10 cellular contexts compared by ENCODE assay signal in genomic region chr18:63192885-63193349, GRCh38.
DNase-seq lines count a peak whose midpoint lies in the region; ATAC-seq and TF ChIP-seq lines count a peak whose summit lies in the region.
"Had no signal": no experiment of that assay in that cellular context is flagged by ENCODE, and none has a peak within 500 bp of the region (broad histone marks: within the 10 kb centered on the region; RNA-seq: fewer than 3 reads in every experiment).

No MANE protein-coding gene starts in this region.

- ATAC-seq in GM19351 (IDR thresholded peaks at IDR 0.05; ENCODE audit: unreplicated experiment) (peak; percentile 61), HG03378 (IDR thresholded peaks at IDR 0.05; ENCODE audit: unreplicated experiment) (peak; percentile 76), aorta (ENCODE audit: low FRiP score) (no peak)
- peak; percentile 44 for ATAC-seq in activated naive CD8-positive, alpha-beta T cell treated with anti-CD3 and anti-CD28 coated beads, Interleukin-2, amount 50 U/mL, for 24 hours

- H3K4me1 Mint-ChIP-seq in CD8-positive, alpha-beta memory T cell, result peaks cover 35 to 60% (median 54%) of the 10 kb centered on the region in 3 donors
- H3K4me1 Mint-ChIP-seq in activated naive CD8-positive, alpha-beta T cell treated with anti-CD3 and anti-CD28 coated beads, Interleukin-2, amount 50 U/mL, for 24 hours, result peaks cover 68% of the 10 kb centered on the region

- no peak overlapping the region for H3K27ac ChIP-seq in CD8-positive, alpha-beta memory T cell (ENCODE audit: low read depth, low read length)
- H3K27ac ChIP-seq in brain microvascular endothelial cell, result no peak overlapping the region
- H3K27ac ChIP-seq in aorta (ENCODE audit: low read depth in 1 of 2, low read length in 2 of 2), result no peak overlapping the region

- H3K4me3 Mint-ChIP-seq in CD8-positive, alpha-beta memory T cell, result no peak overlapping the region
- H3K4me3 Mint-ChIP-seq in activated naive CD8-positive, alpha-beta T cell treated with anti-CD3 and anti-CD28 coated beads, Interleukin-2, amount 50 U/mL, for 24 hours, result peak overlapping the region; percentile 41

- H3K9me3 ChIP-seq in CD8-positive, alpha-beta memory T cell (ENCODE audit: low read length), result no peaks in the 10 kb centered on the region
- no peaks in the 10 kb centered on the region for H3K9me3 ChIP-seq in aorta (ENCODE audit: control insufficient read depth, low read length)

- 48 to 49% methylated on average over 3 of the region's 3 CpGs for WGBS in aorta, 2 donors

- H3K9me3 Mint-ChIP-seq in CD8-positive, alpha-beta memory T cell, result no peaks in the 10 kb centered on the region
- no peaks in the 10 kb centered on the region for H3K9me3 Mint-ChIP-seq in activated naive CD8-positive, alpha-beta T cell treated with anti-CD3 and anti-CD28 coated beads, Interleukin-2, amount 50 U/mL, for 24 hours

- no peaks in the 10 kb centered on the region for H3K27me3 ChIP-seq in CD8-positive, alpha-beta memory T cell (ENCODE audit: insufficient read depth, low read length, poor library complexity, severe bottlenecking)
- H3K27me3 ChIP-seq in brain microvascular endothelial cell (replicated peaks) (no peaks in the 10 kb centered on the region), aorta (ENCODE audit: control insufficient read depth in 1 of 2, insufficient read depth in 2 of 2, low read length in 1 of 2) (no peaks in the 10 kb centered on the region)

- CTCF ChIA-PET in CD8-positive, alpha-beta memory T cell (lab: Charles Lee), result no interaction called here

- peaks cover 0 to 7% (median 0%) of the 10 kb centered on the region in 3 donors for H3K36me3 Mint-ChIP-seq in CD8-positive, alpha-beta memory T cell
- peaks cover 22% of the 10 kb centered on the region for H3K36me3 Mint-ChIP-seq in activated naive CD8-positive, alpha-beta T cell treated with anti-CD3 and anti-CD28 coated beads, Interleukin-2, amount 50 U/mL, for 24 hours (ENCODE audit: low read depth)

- in situ Hi-C loops in brain microvascular endothelial cell (cut with HindIII; ENCODE audit: low pct_ligation_motif_present, low sequenced_read_pairs), result no loop called here

- H3K27me3 Mint-ChIP-seq in CD8-positive, alpha-beta memory T cell, result no peaks in the 10 kb centered on the region
- no peaks in the 10 kb centered on the region for H3K27me3 Mint-ChIP-seq in activated naive CD8-positive, alpha-beta T cell treated with anti-CD3 and anti-CD28 coated beads, Interleukin-2, amount 50 U/mL, for 24 hours

- TF ChIP-seq CTCF in brain microvascular endothelial cell (IDR thresholded peaks at IDR 0.05; ENCODE audit: low read depth, low read length, missing control alignments), result no peak

- H3K4me3 ChIP-seq in CD8-positive, alpha-beta memory T cell (ENCODE audit: low read length), result no peak overlapping the region
- H3K4me3 ChIP-seq in brain microvascular endothelial cell (ENCODE audit: low read depth, low read length) (no peak overlapping the region), aorta (ENCODE audit: low read length in 2 of 2) (no peak overlapping the region)

- peaks cover 16% of the 10 kb centered on the region for H3K4me1 ChIP-seq in CD8-positive, alpha-beta memory T cell (ENCODE audit: insufficient read depth, low read length)
- H3K4me1 ChIP-seq in aorta (ENCODE audit: control insufficient read depth in 1 of 2, insufficient read depth in 2 of 2, low read length in 2 of 2), result peaks cover 3% of the 10 kb centered on the region in 2 donors

- POLR2A ChIA-PET in CD8-positive, alpha-beta memory T cell (lab: Charles Lee), result no interaction called here

- intact Hi-C loops in aorta (cut with DNase I), result no loop called here

- DNase-seq in CD8-positive, alpha-beta memory T cell, result no peak
- no peak for DNase-seq in activated naive CD8-positive, alpha-beta T cell treated with anti-CD3 and anti-CD28 coated beads, Interleukin-2, amount 50 U/mL, for 24 hours
- DNase-seq in brain microvascular endothelial cell, result no peak
- no peak for DNase-seq in HuH-7 (ENCODE audit: low spot score)
- no peak for DNase-seq in aorta
- no peak for DNase-seq in midbrain (lab: John Stamatoyannopoulos, UW)
- DNase-seq: kidney; stimulated activated CD4-positive, alpha-beta T cell treated with anti-CD3 and anti-CD28 coated beads, Interleukin-1b, Interleukin-23, amount 100 ng/mL, for 48 hours had no signal

- H3K27ac Mint-ChIP-seq in CD8-positive, alpha-beta memory T cell, result peak overlapping the region; percentile 14 to 74 (median 48)
- H3K27ac Mint-ChIP-seq in activated naive CD8-positive, alpha-beta T cell treated with anti-CD3 and anti-CD28 coated beads, Interleukin-2, amount 50 U/mL, for 24 hours, result peak overlapping the region; percentile 88

- H3K36me3 ChIP-seq in CD8-positive, alpha-beta memory T cell (ENCODE audit: insufficient read depth, low read length), result no peaks in the 10 kb centered on the region
- no peaks in the 10 kb centered on the region for H3K36me3 ChIP-seq in brain microvascular endothelial cell (replicated peaks)
- H3K36me3 ChIP-seq in aorta (ENCODE audit: control insufficient read depth in 1 of 2, insufficient read depth in 2 of 2, low read length in 1 of 2), result no peaks in the 10 kb centered on the region
